Comparison of ENCODE assay signal across 22 cellular contexts in the genomic region with DNA sequence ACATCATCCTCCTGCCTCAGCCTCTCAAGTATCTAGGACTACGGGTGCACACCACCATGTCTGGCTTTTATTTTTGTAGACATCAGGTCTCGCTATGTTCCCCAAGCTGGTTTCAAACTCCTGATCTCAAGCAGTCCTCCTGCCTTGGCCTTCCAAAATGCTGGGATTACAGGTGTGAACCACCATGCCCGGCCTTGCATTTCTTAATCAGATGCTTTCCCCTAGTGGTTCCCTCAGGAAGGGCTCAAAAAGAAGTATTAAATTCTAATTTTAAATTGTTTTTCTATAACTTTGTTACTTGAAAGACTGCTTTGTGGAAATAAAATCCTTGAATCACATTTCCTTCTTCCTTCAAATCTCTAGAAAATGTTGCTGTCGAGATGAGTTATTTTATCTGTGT.
DNase-seq lines count a peak whose midpoint lies in the region; ATAC-seq, FAIRE-seq and TF ChIP-seq lines count a peak whose summit lies in the region.
"Had no signal": no experiment of that assay in that cellular context is flagged by ENCODE, and none has a peak within 500 bp of the region (broad histone marks: within the 10 kb centered on the region; RNA-seq: fewer than 3 reads in every experiment).

No MANE protein-coding gene starts in this region.

- H3K4me3 ChIP-seq in SK-N-SH (ENCODE audit: low read depth in 2 of 2, low read length in 1 of 2): no peak overlapping the region
- H3K4me3 ChIP-seq in K562: no peak overlapping the region
- H3K4me3 ChIP-seq in trophoblast cell (ENCODE audit: low read depth, low read length): no peak overlapping the region
- H3K4me3 ChIP-seq: breast epithelium, dorsolateral prefrontal cortex, thoracic aorta had no signal

- H3K79me1 ChIP-seq in trophoblast cell (ENCODE audit: low read length): no peaks in the 10 kb centered on the region

- intact Hi-C loops in K562 (cut with micrococcal nuclease): no loop called here
- intact Hi-C loops in natural killer cell (cut with micrococcal nuclease): no loop called here

- H3K27ac Mint-ChIP-seq in glutamatergic neuron (ENCODE audit: unreplicated experiment) (no peak overlapping the region), natural killer cell (no peak overlapping the region)
- H3K27ac Mint-ChIP-seq: activated naive CD8-positive, alpha-beta T cell treated with anti-CD3 and anti-CD28 coated beads, Interleukin-2, amount 10 ng/mL, durations not matched to agents 7 days and 5 days; stimulated activated memory B cell treated with anti-CD40 and anti-IgM and Interleukin-4, amounts not matched to agents 10 μg/mL and 1 μg/mL and 100 μg/mL, for 72 hours; T-helper 1 cell treated with Interleukin-12 subunit alpha and Interleukin-12 subunit beta and Interleukin-4 antibody, amounts not matched to agents 30 μg/mL and 1 μg/mL, for 36 hours had no signal

- DNase-seq in SK-N-SH (no peak), K562 (ENCODE audit: extremely low read depth in 1 of 4, low spot score in 3 of 4) (no peak), glutamatergic neuron (no peak), trophoblast cell (no peak), natural killer cell (no peak)
- DNase-seq: activated naive CD8-positive, alpha-beta T cell treated with anti-CD3 and anti-CD28 coated beads, Interleukin-2, amount 10 ng/mL, durations not matched to agents 7 days and 5 days; dorsolateral prefrontal cortex; islet precursor cell; KG1; NCI-H2081; NCI-H510A treated with DMSO at 0.1 percent for 48 hours; right cardiac atrium; SHP77 had no signal

- in situ Hi-C loops in K562 (cut with MboI): no loop called here

- H3K27ac ChIP-seq in SK-N-SH (ENCODE audit: low read depth in 2 of 2, low read length in 1 of 2) (no peak overlapping the region), K562 (ENCODE audit: extremely low read depth, low read depth, low read length) (no peak overlapping the region), trophoblast cell (ENCODE audit: low read depth, low read length) (no peak overlapping the region)
- H3K27ac ChIP-seq: breast epithelium, dorsolateral prefrontal cortex, thoracic aorta had no signal

- H2BK120ac ChIP-seq in trophoblast cell (ENCODE audit: insufficient read depth, low read length, poor library complexity): no peak overlapping the region

- no peak overlapping the region for H3K14ac ChIP-seq in trophoblast cell (ENCODE audit: low read length)

- no peaks in the 10 kb centered on the region for H3K4me1 Mint-ChIP-seq in glutamatergic neuron (ENCODE audit: low read depth, unreplicated experiment)
- H3K4me1 Mint-ChIP-seq in natural killer cell: no peaks in the 10 kb centered on the region
- H3K4me1 Mint-ChIP-seq: activated naive CD8-positive, alpha-beta T cell treated with anti-CD3 and anti-CD28 coated beads, Interleukin-2, amount 10 ng/mL, durations not matched to agents 7 days and 5 days; stimulated activated memory B cell treated with anti-CD40 and anti-IgM and Interleukin-4, amounts not matched to agents 10 μg/mL and 1 μg/mL and 100 μg/mL, for 72 hours had no signal

- no peaks in the 10 kb centered on the region for H3K9me1 ChIP-seq in K562 (ENCODE audit: control insufficient read depth, insufficient read depth, low read length)

- H3K4me2 ChIP-seq in SK-N-SH (no peak overlapping the region), K562 (ENCODE audit: insufficient read depth, low read length) (no peak overlapping the region), trophoblast cell (ENCODE audit: low read length) (no peak overlapping the region)

- TF ChIP-seq EP300 in SK-N-SH (IDR thresholded peaks at IDR 0.05; ENCODE audit: borderline replicate concordance in 1 of 2, low read depth in 1 of 2, low read length in 1 of 2) (no peak), K562 (IDR thresholded peaks at IDR 0.05; ENCODE audit: low read length) (no peak)

- H3K36me3 Mint-ChIP-seq in glutamatergic neuron (ENCODE audit: unreplicated experiment) (peaks cover 5% of the 10 kb centered on the region), natural killer cell (peaks cover 7% of the 10 kb centered on the region)

- no peak overlapping the region for H2BK12ac ChIP-seq in trophoblast cell (ENCODE audit: low read length)

- H2AK5ac ChIP-seq in trophoblast cell (ENCODE audit: low read length): no peak overlapping the region

- H2AFZ ChIP-seq in SK-N-SH (ENCODE audit: low read depth) (no peak overlapping the region), K562 (ENCODE audit: low read depth, low read length) (no peak overlapping the region), trophoblast cell (ENCODE audit: insufficient read depth, low read length, poor library complexity) (no peak overlapping the region)

- H3K4me1 ChIP-seq in SK-N-SH (ENCODE audit: control insufficient read depth in 1 of 2, insufficient read depth in 2 of 2, low read depth in 1 of 2, low read length in 1 of 2) (no peaks in the 10 kb centered on the region), K562 (replicated peaks in 1 of 2; ENCODE audit: control insufficient read depth in 2 of 2, insufficient read depth in 2 of 2, low read length in 2 of 2) (no peaks in the 10 kb centered on the region), trophoblast cell (ENCODE audit: control insufficient read depth in 1 of 2, insufficient read depth in 2 of 2, low read length in 2 of 2) (no peaks in the 10 kb centered on the region)
- H3K4me1 ChIP-seq: breast epithelium had no signal

- H3K27me3 Mint-ChIP-seq in glutamatergic neuron (ENCODE audit: unreplicated experiment) (no peaks in the 10 kb centered on the region), natural killer cell (ENCODE audit: low read depth in 2 of 2) (no peaks in the 10 kb centered on the region)
- H3K27me3 Mint-ChIP-seq: activated naive CD8-positive, alpha-beta T cell treated with anti-CD3 and anti-CD28 coated beads, Interleukin-2, amount 10 ng/mL, durations not matched to agents 7 days and 5 days; stimulated activated memory B cell treated with anti-CD40 and anti-IgM and Interleukin-4, amounts not matched to agents 10 μg/mL and 1 μg/mL and 100 μg/mL, for 72 hours had no signal

- H2BK5ac ChIP-seq in trophoblast cell (ENCODE audit: low read depth, low read length, poor library complexity): no peak overlapping the region

- no peaks in the 10 kb centered on the region for H4K20me1 ChIP-seq in SK-N-SH (ENCODE audit: insufficient read depth)
- H4K20me1 ChIP-seq in K562 (replicated peaks; ENCODE audit: control insufficient read depth, insufficient read depth, low read length): no peaks in the 10 kb centered on the region

- no peaks in the 10 kb centered on the region for H3F3A ChIP-seq in SK-N-SH (replicated peaks; ENCODE audit: insufficient read depth)

- H3K9me2 ChIP-seq in SK-N-SH: no peaks in the 10 kb centered on the region

- no peaks in the 10 kb centered on the region for H3K79me2 ChIP-seq in SK-N-SH (ENCODE audit: insufficient read depth)
- H3K79me2 ChIP-seq in K562 (ENCODE audit: control insufficient read depth, insufficient read depth, low read length): no peaks in the 10 kb centered on the region
- H3K79me2 ChIP-seq in trophoblast cell (ENCODE audit: control insufficient read depth, insufficient read depth, low read length, poor library complexity): no peaks in the 10 kb centered on the region

- no peak overlapping the region for H4K91ac ChIP-seq in trophoblast cell (ENCODE audit: low read depth, low read length)

- TF ChIP-seq CTCF in SK-N-SH (IDR thresholded peaks at IDR 0.05): peak; percentile 31; the same call in 1 of the 2 replicates
- peak in 2 of 3 experiments; percentile 22 to 42; a peak in 2 of 6 replicates for TF ChIP-seq CTCF in K562 (IDR thresholded peaks at IDR 0.05 in 2 of 3, conservative IDR thresholded peaks at IDR 0.05 in 1 of 3; ENCODE audit: insufficient read depth in 2 of 3, low read depth in 1 of 3, low read length in 3 of 3)
- peak; percentile 44 for TF ChIP-seq CTCF in glutamatergic neuron (IDR thresholded peaks at IDR 0.05; ENCODE audit: partially characterized antibody, unreplicated experiment)
- no peak for TF ChIP-seq CTCF in natural killer cell (IDR thresholded peaks at IDR 0.05)

- H3K9ac ChIP-seq in SK-N-SH (no peak overlapping the region), K562 (ENCODE audit: insufficient read depth in 1 of 2, low read depth in 2 of 2, low read length in 2 of 2) (no peak overlapping the region), trophoblast cell (ENCODE audit: low read length) (no peak overlapping the region)

- H3K18ac ChIP-seq in trophoblast cell (ENCODE audit: low read length): no peak overlapping the region

- H3K23ac ChIP-seq in trophoblast cell (ENCODE audit: low read length): no peak overlapping the region

- H3K9me3 ChIP-seq in SK-N-SH (no peaks in the 10 kb centered on the region), K562 (replicated peaks; ENCODE audit: control insufficient read depth, insufficient read depth, low read depth, low read length) (no peaks in the 10 kb centered on the region), trophoblast cell (ENCODE audit: insufficient read depth, low read depth, low read length) (no peaks in the 10 kb centered on the region)
- H3K9me3 ChIP-seq: breast epithelium, thoracic aorta had no signal

- H3K4me3 Mint-ChIP-seq in glutamatergic neuron (ENCODE audit: unreplicated experiment) (no peak overlapping the region), natural killer cell (no peak overlapping the region)
- H3K4me3 Mint-ChIP-seq: activated naive CD8-positive, alpha-beta T cell treated with anti-CD3 and anti-CD28 coated beads, Interleukin-2, amount 10 ng/mL, durations not matched to agents 7 days and 5 days; stimulated activated memory B cell treated with anti-CD40 and anti-IgM and Interleukin-4, amounts not matched to agents 10 μg/mL and 1 μg/mL and 100 μg/mL, for 72 hours; T-helper 1 cell treated with Interleukin-12 subunit alpha and Interleukin-12 subunit beta and Interleukin-4 antibody, amounts not matched to agents 30 μg/mL and 1 μg/mL, for 36 hours had no signal

- CTCF ChIA-PET in SK-N-SH (lab: Yijun Ruan, JAX) (interaction anchor here (0.5 to 1.0 kb wide), 4 partner anchors 39 to 85 kb away, joined by 3 to 5 read pairs (median 3); no protein-coding TSS in a partner anchor), K562 (lab: Yijun Ruan, JAX; ENCODE audit: low intra/inter-chr PET ratio) (no interaction called here)

- H3K9me3 Mint-ChIP-seq in glutamatergic neuron (ENCODE audit: unreplicated experiment): peaks cover 2% of the 10 kb centered on the region
- H3K9me3 Mint-ChIP-seq in natural killer cell: no peaks in the 10 kb centered on the region
- H3K9me3 Mint-ChIP-seq: stimulated activated memory B cell treated with anti-CD40 and anti-IgM and Interleukin-4, amounts not matched to agents 10 μg/mL and 1 μg/mL and 100 μg/mL, for 72 hours; T-helper 1 cell treated with Interleukin-12 subunit alpha and Interleukin-12 subunit beta and Interleukin-4 antibody, amounts not matched to agents 30 μg/mL and 1 μg/mL, for 36 hours had no signal

- H4K8ac ChIP-seq in trophoblast cell (ENCODE audit: low read depth, low read length): no peak overlapping the region

- TF ChIP-seq RAD21 in SK-N-SH (IDR thresholded peaks at IDR 0.05; ENCODE audit: low read length) (peak; percentile 37), K562 (CRISPR knock-in tag; conservative IDR thresholded peaks at IDR 0.05 in 1 of 2, IDR thresholded peaks at IDR 0.05 in 1 of 2) (peak in 1 of 2 experiments; percentile 19; a peak in 1 of 4 replicates)

- no peak for TF ChIP-seq POLR2A in K562 (conservative IDR thresholded peaks at IDR 0.05)

- BruUV-seq in K562 (replicated peaks; lab: Mats Ljungman, UMichigan): no TSS peak

- no peaks in the 10 kb centered on the region for H3K27me3 ChIP-seq in SK-N-SH (ENCODE audit: insufficient read depth)
- no peaks in the 10 kb centered on the region for H3K27me3 ChIP-seq in K562 (ENCODE audit: control insufficient read depth in 2 of 2, insufficient read depth in 2 of 2, low read length in 2 of 2)
- no peaks in the 10 kb centered on the region for H3K27me3 ChIP-seq in trophoblast cell (ENCODE audit: insufficient read depth, low read length)
- H3K27me3 ChIP-seq: breast epithelium, dorsolateral prefrontal cortex had no signal

- POLR2A ChIA-PET in SK-N-SH (lab: Yijun Ruan, JAX): no interaction called here
- POLR2A ChIA-PET in K562 (lab: Yijun Ruan, JAX): interaction anchor here (1.0 kb wide), 1 partner anchor 9 kb away, joined by 4 read pairs; no protein-coding TSS in a partner anchor

- no peak overlapping the region for H4K12ac ChIP-seq in trophoblast cell (ENCODE audit: low read depth, low read length)

- WGBS in SK-N-SH (ENCODE audit: low lambda C conversion rate): over 99% methylated on average over 4 of the region's 4 CpGs
- WGBS in K562 (ENCODE audit: insufficient coverage, low coverage, missing lambda C conversion rate): 80% methylated on average over 4 of the region's 4 CpGs
- no CpG with 5 or more reads among the region's 4 CpGs for WGBS in trophoblast cell (ENCODE audit: extremely low coverage, insufficient coverage, insufficient read length)

- H3K36me3 ChIP-seq in SK-N-SH (replicated peaks in 1 of 2; ENCODE audit: control insufficient read depth in 1 of 2, insufficient read depth in 2 of 2, low read length in 1 of 2) (peaks cover 25 to 34% of the 10 kb centered on the region in 2 experiments), K562 (ENCODE audit: control insufficient read depth, insufficient read depth, low read length) (peaks cover 32% of the 10 kb centered on the region; the same call in 2 of the 3 replicates), trophoblast cell (ENCODE audit: control insufficient read depth in 1 of 2, insufficient read depth in 2 of 2, low read length in 2 of 2) (peaks cover 16 to 18% of the 10 kb centered on the region in 2 experiments)

- no peak overlapping the region for H3K4ac ChIP-seq in trophoblast cell (ENCODE audit: low read depth, low read length)

- ATAC-seq in SK-N-SH treated with all-trans-retinoic acid at 6 μM for 48 hours: no peak
- peak; percentile 35; the same call in 1 of the 3 replicates for ATAC-seq in K562
- no peak for ATAC-seq in GM21576 (IDR thresholded peaks at IDR 0.05; ENCODE audit: unreplicated experiment)
- no peak for ATAC-seq in natural killer cell
- ATAC-seq in HG02623 (IDR thresholded peaks at IDR 0.05; ENCODE audit: unreplicated experiment): no peak
- ATAC-seq: esophagus mucosa; right cardiac atrium; stimulated activated memory B cell treated with anti-CD40 and anti-IgM and Interleukin-4, amounts not matched to agents 10 μg/mL and 1 μg/mL and 100 μg/mL, for 72 hours had no signal

- FAIRE-seq in K562 (lab: Jason Lieb, UNC): no peak
- FAIRE-seq: A204.1 had no signal

Comparison
In these comparisons a context has a peak if more than half of its experiments do, and no peak if none do; other contexts are left out.
1. Of the 27 proteins assayed by ChIP-seq in both K562 and SK-N-SH: peak only in K562: none; only in SK-N-SH: none; in both: CTCF; in neither: 25; mixed calls (peak in some experiments, not most) for 1.